ENCODE assay signal across 8 cellular contexts in the genomic region with DNA sequence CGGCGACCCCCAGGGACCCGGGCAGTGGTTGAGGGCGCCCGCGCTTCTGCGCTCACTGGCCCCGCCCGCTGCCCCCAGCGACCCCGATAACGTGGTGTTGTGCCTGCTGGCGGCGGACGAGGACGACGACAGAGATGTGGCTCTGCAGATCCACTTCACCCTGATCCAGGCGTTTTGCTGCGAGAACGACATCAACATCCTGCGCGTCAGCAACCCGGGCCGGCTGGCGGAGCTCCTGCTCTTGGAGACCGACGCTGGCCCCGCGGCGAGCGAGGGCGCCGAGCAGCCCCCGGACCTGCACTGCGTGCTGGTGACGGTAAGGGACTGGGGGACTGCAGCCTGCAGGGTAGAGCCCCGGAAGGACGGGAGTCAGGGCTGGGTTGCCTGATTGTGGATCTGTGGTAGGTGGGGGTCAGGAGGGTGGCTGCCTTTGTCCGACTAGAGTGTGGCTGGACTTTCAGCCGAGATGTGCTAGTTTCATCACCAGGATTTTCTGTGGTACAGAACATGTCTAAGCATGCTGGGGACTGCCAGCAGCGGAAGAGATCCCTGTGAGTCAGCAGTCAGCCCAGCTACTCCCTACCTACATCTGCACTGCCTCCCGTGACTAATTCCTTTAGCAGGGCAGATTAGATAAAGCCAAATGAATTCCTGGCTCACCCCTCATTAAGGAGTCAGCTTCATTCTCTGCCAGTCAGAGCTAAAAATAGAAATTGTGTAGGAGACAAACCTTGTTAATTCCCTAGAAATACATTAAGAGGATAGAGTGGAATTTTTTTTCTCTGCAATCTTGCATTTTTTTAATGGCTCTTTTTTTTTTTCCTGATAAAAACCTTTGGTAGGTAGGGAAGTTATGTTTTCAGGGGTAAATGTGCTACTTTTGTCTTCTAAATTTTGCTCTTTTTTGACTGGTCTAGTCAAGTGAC. TPM values are rescaled to one million over a fixed set of nuclear protein-coding genes. Genes with fewer than 3 reads are reported as not detected.
DNase-seq lines count a peak whose midpoint lies in the region; ATAC-seq and TF ChIP-seq lines count a peak whose summit lies in the region.

No MANE protein-coding gene starts in this region.

- 0% methylated on average over 1 to 42 of the region's 42 CpGs for WGBS in adrenal gland, 4 donors

- intact Hi-C loops in adrenal gland (cut with DNase I) (loop anchor here (5.0 to 10.0 kb wide), 2 partner anchors 122 to 146 kb away; a partner anchor contains a TSS), left cardiac atrium (cut with DNase I) (loop anchor here in 1 of 2 donors (5.0 to 10.0 kb wide), 2 partner anchors 76 to 122 kb away; no protein-coding TSS in a partner anchor), posterior cingulate gyrus (cut with DNase I) (loop anchor here (2.0 to 5.0 kb wide), 2 partner anchors 72 to 154 kb away; no protein-coding TSS in a partner anchor)

- peak; percentile 26 for ATAC-seq in HG02642 (IDR thresholded peaks at IDR 0.05; ENCODE audit: poor library complexity, unreplicated experiment)
- peak; percentile 53 to 79 for ATAC-seq in left cardiac atrium

- no peak for TF ChIP-seq CTCF in GM12865 (IDR thresholded peaks at IDR 0.05; ENCODE audit: insufficient read depth, low read depth, low read length, missing control alignments)
- TF ChIP-seq CTCF in adrenal gland (IDR thresholded peaks at IDR 0.05), result no peak

- TF ChIP-seq POLR2A in adrenal gland (IDR thresholded peaks at IDR 0.05), result peak; percentile 37 to 95

- peak; percentile 81 for DNase-seq in GM12865 (ENCODE audit: low read depth)
- peak; percentile 79 for DNase-seq in NCI-H1105 (lab: John Stamatoyannopoulos, UW)
- DNase-seq in SW480 (ENCODE audit: low spot score), result peak; percentile 99
- peak; percentile 76 to 94 (median 93) for DNase-seq in adrenal gland
- peak; percentile 85 for DNase-seq in left cardiac atrium
- DNase-seq in posterior cingulate gyrus, result peak; percentile 36 to 92 (median 60)
- DNase-seq in OCI-M2 (lab: John Stamatoyannopoulos, UW; ENCODE audit: unreplicated experiment), result no peak

- peaks cover 0 to 6% of the 10 kb centered on the region in 2 donors for H3K36me3 ChIP-seq in adrenal gland (replicated peaks in 1 of 2)

- no peaks in the 10 kb centered on the region for H3K27me3 ChIP-seq in adrenal gland

- H3K27ac ChIP-seq in adrenal gland, result peak overlapping the region; percentile 90 to 97 (median 93)

- H3K4me1 ChIP-seq in adrenal gland (replicated peaks in 1 of 2), result peaks cover 12 to 27% of the 10 kb centered on the region in 2 donors

- no peaks in the 10 kb centered on the region for H3K9me3 ChIP-seq in adrenal gland (replicated peaks in 1 of 3)

- peak overlapping the region; percentile 63 for H3K4me3 ChIP-seq in GM12865 (ENCODE audit: low read depth, low read length)
- peak overlapping the region; percentile 19 to 64 (median 46) for H3K4me3 ChIP-seq in adrenal gland

RNA-seq across cellular contexts. Expression of a gene that starts 1.5 kb away (rescaled TPM):
- total RNA-seq in adrenal gland, result 10 to 100 TPM in 5 of 8 donors, 1 to 10 TPM in 3; 5.3 to 26.9 (median 11.5) TPM
- polyA plus RNA-seq in adrenal gland, result 10 to 100 TPM in 2 of 3 donors, 1 to 10 TPM in 1; 9.2 to 20.9 (median 19.6) TPM
- 10 to 100 TPM; 14.0 to 15.8 TPM for total RNA-seq in left cardiac atrium
